Comparison of ENCODE assay signal across 7 cellular contexts in genomic region chr17:39276113-39276512, GRCh38. TPM values are rescaled to one million over a fixed set of nuclear protein-coding genes. Genes with fewer than 3 reads are reported as not detected.
"Had no signal": no experiment of that assay in that cellular context is flagged by ENCODE, and none has a peak within 500 bp of the region (broad histone marks: within the 10 kb centered on the region; RNA-seq: fewer than 3 reads in every experiment).

No MANE protein-coding gene starts in this region.

- FAIRE-seq: HTR-8/SVneo had no signal

- ATAC-seq: HCT116 had no signal

- H2AFZ ChIP-seq: GM23248 had no signal

- H3K9ac ChIP-seq: GM23248 had no signal

- H3K27ac Mint-ChIP-seq: IgD-negative memory B cell had no signal

- H3K4me3 ChIP-seq: GM23248, HAP-1 had no signal

- DNase-seq: GM23248, GOT3, H7 had no signal

- H3K9me3 Mint-ChIP-seq: IgD-negative memory B cell had no signal

- H3K9me3 ChIP-seq: HAP-1 had no signal

- H3K27ac ChIP-seq: GM23248 had no signal

RNA-seq across cellular contexts. Expression of gene STAC2, which starts 50.4 kb away (rescaled TPM):
- total RNA-seq: GM23248 had no signal
- polyA plus RNA-seq: GM23248, IgD-negative memory B cell had no signal
